21 cellular contexts compared by ENCODE assay signal in the genomic region with DNA sequence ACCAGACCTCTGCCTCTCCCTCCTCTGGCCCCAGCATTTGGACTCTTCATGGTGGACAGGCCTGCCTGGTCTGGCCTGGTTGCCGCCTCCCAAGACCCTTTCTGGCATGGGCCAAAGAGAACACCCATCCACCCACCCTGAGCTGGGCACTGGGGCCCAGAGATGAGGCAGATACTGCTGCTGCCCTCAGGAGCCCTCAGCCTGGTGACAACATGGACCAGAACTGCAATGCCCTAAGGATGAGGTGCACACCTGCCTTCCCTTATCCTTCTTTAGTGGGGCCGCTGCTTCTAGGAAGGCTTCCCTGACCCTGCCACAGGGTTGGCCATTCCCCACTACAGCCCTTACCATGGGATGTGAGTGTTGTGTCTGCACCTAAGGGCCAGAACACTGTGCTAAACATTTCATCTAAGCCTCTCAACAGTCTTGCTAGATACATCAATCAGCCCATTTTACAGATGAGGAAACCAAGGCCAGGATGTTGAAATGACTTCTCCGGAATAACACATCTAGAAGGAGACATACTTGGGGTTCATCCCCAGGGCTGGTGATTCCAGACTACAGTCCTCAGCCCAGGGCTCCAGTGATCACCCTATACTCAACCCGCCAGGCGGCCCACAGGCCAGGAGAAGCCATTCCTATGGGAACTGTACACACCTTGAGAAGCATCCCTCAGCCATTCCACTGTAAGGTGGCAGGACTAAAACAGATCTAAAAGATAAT.
DNase-seq lines count a peak whose midpoint lies in the region; ATAC-seq and TF ChIP-seq lines count a peak whose summit lies in the region.
"Had no signal": no experiment of that assay in that cellular context is flagged by ENCODE, and none has a peak within 500 bp of the region (broad histone marks: within the 10 kb centered on the region; RNA-seq: fewer than 3 reads in every experiment).

No MANE protein-coding gene starts in this region.

- 97 to 98% methylated on average over 5 of the region's 5 CpGs for WGBS in aorta, 2 donors

- CTCF ChIA-PET in HEK293T (lab: Yijun Ruan, JAX) (no interaction called here), WTC11 (lab: Charles Lee) (interaction anchor here (1.0 to 2.3 kb wide), 2 partner anchors 26 to 63 kb away, joined by 4 to 9 read pairs; no protein-coding TSS in a partner anchor)

- no peaks in the 10 kb centered on the region for H3K36me3 ChIP-seq in aorta (ENCODE audit: control insufficient read depth in 1 of 2, insufficient read depth in 2 of 2, low read length in 1 of 2)
- H3K36me3 ChIP-seq: BLaER1, esophagus squamous epithelium, heart right ventricle, upper lobe of left lung had no signal

- intact Hi-C loops in cardiac septum (cut with DNase I): no loop called here
- intact Hi-C loops in Right ventricle myocardium superior (cut with DNase I): no loop called here
- intact Hi-C loops in sciatic nerve (cut with DNase I): loop anchor here (10.0 kb wide), 1 partner anchor 124 kb away; no protein-coding TSS in a partner anchor
- intact Hi-C loops in aorta (cut with DNase I): no loop called here

- peak; percentile 47 for DNase-seq in cardiac septum (ENCODE audit: low spot score)
- DNase-seq in Right ventricle myocardium superior: no peak
- peak; percentile 19 for DNase-seq in ecto neural progenitor cell (ENCODE audit: low spot score)
- peak; percentile 42 for DNase-seq in sciatic nerve (ENCODE audit: low spot score)
- peak; percentile 3 to 55 for DNase-seq in aorta
- DNase-seq in HEK293T (ENCODE audit: extremely low spot score): no peak
- DNase-seq in activated CD4-positive, alpha-beta T cell treated with anti-CD3 and anti-CD28 coated beads, Interleukin-2, amount 50 U/mL, for 48 hours: no peak
- DNase-seq in WTC11 (ENCODE audit: low spot score): no peak
- DNase-seq: activated CD4-positive, alpha-beta T cell treated with anti-CD3 and anti-CD28 coated beads, Interleukin-2, amount 50 U/mL, for 1 hour; esophagus squamous epithelium; foreskin melanocyte; heart right ventricle; KBM-7; NCI-H1105; NCI-H187 treated with DMSO at 0.1 percent for 48 hours; NCI-H524 treated with DMSO at 0.1 percent for 48 hours had no signal

- POLR2A ChIA-PET in HEK293T (lab: Yijun Ruan, JAX): no interaction called here
- POLR2A ChIA-PET in WTC11 (lab: Charles Lee): no interaction called here

- H3K4me3 Mint-ChIP-seq in WTC11: no peak overlapping the region
- H3K4me3 Mint-ChIP-seq: dendritic cell treated with granulocyte-macrophage colony-stimulating factor and Interleukin-4, amounts not matched to agents 40 ng/mL and 50 ng/mL, for 4 days; stimulated activated naive CD8-positive, alpha-beta T cell treated with anti-CD3 and anti-CD28 coated beads, Interleukin-15, Interleukin-2, amounts not matched to agents 100 ng/mL and 50 ng/mL, for 24 hours had no signal

- H3K9me3 Mint-ChIP-seq in WTC11: no peaks in the 10 kb centered on the region
- H3K9me3 Mint-ChIP-seq: dendritic cell treated with granulocyte-macrophage colony-stimulating factor and Interleukin-4, amounts not matched to agents 40 ng/mL and 50 ng/mL, for 4 days; stimulated activated naive CD8-positive, alpha-beta T cell treated with anti-CD3 and anti-CD28 coated beads, Interleukin-15, Interleukin-2, amounts not matched to agents 100 ng/mL and 50 ng/mL, for 24 hours had no signal

- H3K27me3 ChIP-seq in aorta (ENCODE audit: control insufficient read depth in 1 of 2, insufficient read depth in 2 of 2, low read length in 1 of 2): no peaks in the 10 kb centered on the region
- H3K27me3 ChIP-seq: BLaER1, esophagus squamous epithelium, upper lobe of left lung had no signal

- ATAC-seq in Right ventricle myocardium superior (ENCODE audit: poor library complexity): no peak
- no peak for ATAC-seq in sciatic nerve
- no peak for ATAC-seq in aorta (ENCODE audit: low FRiP score)
- no peak for ATAC-seq in WTC11
- ATAC-seq: heart right ventricle had no signal

- no peak for TF ChIP-seq CTCF in WTC11 (IDR thresholded peaks at IDR 0.05)

- no peak overlapping the region for H3K27ac ChIP-seq in aorta (ENCODE audit: low read depth in 1 of 2, low read length in 2 of 2)
- H3K27ac ChIP-seq: BLaER1, heart right ventricle, upper lobe of left lung had no signal

- peaks cover 5% of the 10 kb centered on the region for H3K4me1 Mint-ChIP-seq in WTC11

- no peaks in the 10 kb centered on the region for H3K27me3 Mint-ChIP-seq in WTC11 (ENCODE audit: low read depth)
- H3K27me3 Mint-ChIP-seq: progenitor cell of endocrine pancreas; stimulated activated naive CD8-positive, alpha-beta T cell treated with anti-CD3 and anti-CD28 coated beads, Interleukin-15, Interleukin-2, amounts not matched to agents 100 ng/mL and 50 ng/mL, for 24 hours had no signal

- no peak overlapping the region for H3K4me3 ChIP-seq in aorta (ENCODE audit: low read length in 2 of 2)
- H3K4me3 ChIP-seq: BLaER1, esophagus squamous epithelium, heart right ventricle, upper lobe of left lung had no signal

- no peaks in the 10 kb centered on the region for H3K4me1 ChIP-seq in aorta (ENCODE audit: control insufficient read depth in 1 of 2, insufficient read depth in 2 of 2, low read length in 2 of 2)
- H3K4me1 ChIP-seq: BLaER1, heart right ventricle, upper lobe of left lung had no signal

- H3K36me3 Mint-ChIP-seq in WTC11: no peaks in the 10 kb centered on the region

- H3K9me3 ChIP-seq in aorta (ENCODE audit: control insufficient read depth, low read length): no peaks in the 10 kb centered on the region
- H3K9me3 ChIP-seq: BLaER1, esophagus squamous epithelium, upper lobe of left lung had no signal

- no peak overlapping the region for H3K27ac Mint-ChIP-seq in WTC11
- H3K27ac Mint-ChIP-seq: dendritic cell treated with granulocyte-macrophage colony-stimulating factor and Interleukin-4, amounts not matched to agents 40 ng/mL and 50 ng/mL, for 4 days; progenitor cell of endocrine pancreas; stimulated activated naive CD8-positive, alpha-beta T cell treated with anti-CD3 and anti-CD28 coated beads, Interleukin-15, Interleukin-2, amounts not matched to agents 100 ng/mL and 50 ng/mL, for 24 hours had no signal

TF ChIP-seq in HEK293T, 16 proteins besides CTCF, POLR2A, EP300 and RAD21:
- no peak for TF ChIP-seq ELF4 (IDR thresholded peaks at IDR 0.05)
- TF ChIP-seq, protein P1, sequence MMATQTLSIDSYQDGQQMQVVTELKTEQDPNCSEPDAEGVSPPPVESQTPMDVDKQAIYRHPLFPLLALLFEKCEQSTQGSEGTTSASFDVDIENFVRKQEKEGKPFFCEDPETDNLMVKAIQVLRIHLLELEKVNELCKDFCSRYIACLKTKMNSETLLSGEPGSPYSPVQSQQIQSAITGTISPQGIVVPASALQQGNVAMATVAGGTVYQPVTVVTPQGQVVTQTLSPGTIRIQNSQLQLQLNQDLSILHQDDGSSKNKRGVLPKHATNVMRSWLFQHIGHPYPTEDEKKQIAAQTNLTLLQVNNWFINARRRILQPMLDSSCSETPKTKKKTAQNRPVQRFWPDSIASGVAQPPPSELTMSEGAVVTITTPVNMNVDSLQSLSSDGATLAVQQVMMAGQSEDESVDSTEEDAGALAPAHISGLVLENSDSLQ (IDR thresholded peaks at IDR 0.05): no peak
- TF ChIP-seq LEF1 (IDR thresholded peaks at IDR 0.05; ENCODE audit: borderline replicate concordance): no peak
- no peak for TF ChIP-seq SP1 (IDR thresholded peaks at IDR 0.05)
- TF ChIP-seq FOXM1 (IDR thresholded peaks at IDR 0.05; ENCODE audit: borderline replicate concordance): no peak
- no peak for TF ChIP-seq BHLHE40 (IDR thresholded peaks at IDR 0.05; ENCODE audit: borderline replicate concordance)
- TF ChIP-seq HDGF (IDR thresholded peaks at IDR 0.05; ENCODE audit: borderline replicate concordance): no peak
- no peak for TF ChIP-seq ZNF384 (IDR thresholded peaks at IDR 0.05)
- no peak for TF ChIP-seq CTBP1 (IDR thresholded peaks at IDR 0.05; ENCODE audit: borderline replicate concordance)

TF ChIP-seq in WTC11, 78 proteins besides CTCF, POLR2A, EP300 and RAD21:
- TF ChIP-seq TEAD1 (CRISPR knock-in tag; IDR thresholded peaks at IDR 0.05): no peak
- TF ChIP-seq RELA (CRISPR knock-in tag; IDR thresholded peaks at IDR 0.05; ENCODE audit: borderline replicate concordance): no peak
TF ChIP-seq in WTC11: peak in this region for 0.

Comparison
In these comparisons a context has a peak if more than half of its experiments do, and no peak if none do; other contexts are left out.
1. DNase-seq: peak in cardiac septum (single experiment), ecto neural progenitor cell (single experiment), sciatic nerve (single experiment) and aorta (2 of 2); none in Right ventricle myocardium superior (single experiment), HEK293T (single experiment), activated CD4-positive, alpha-beta T cell treated with anti-CD3 and anti-CD28 coated beads, Interleukin-2, amount 50 U/mL, for 48 hours (0 of 2) and WTC11 (single experiment).